ENCODE assay signal across 16 cellular contexts in genomic region chr17:80998388-80999223, GRCh38. TPM values are rescaled to one million over a fixed set of nuclear protein-coding genes. Genes with fewer than 3 reads are reported as not detected.
DNase-seq lines count a peak whose midpoint lies in the region; ATAC-seq, FAIRE-seq and TF ChIP-seq lines count a peak whose summit lies in the region.
"Had no signal": no experiment of that assay in that cellular context is flagged by ENCODE, and none has a peak within 500 bp of the region (broad histone marks: within the 10 kb centered on the region; RNA-seq: fewer than 3 reads in every experiment).

No MANE protein-coding gene starts in this region.

- TF ChIP-seq POLR2A in GM12891 (IDR thresholded peaks at IDR 0.05; ENCODE audit: low read depth, low read length), result no peak

- no peak for DNase-seq in CD4-positive, alpha-beta T cell
- DNase-seq in GM12891 (ENCODE audit: insufficient read length, low spot score) (peak; percentile 5), endothelial cell (ENCODE audit: low spot score) (no peak), AML-193 (lab: John Stamatoyannopoulos, UW) (no peak), GM23338 (ENCODE audit: low spot score) (no peak)
- no peak for DNase-seq in natural killer cell treated with Interleukin-12 subunit alpha and Interleukin-12 subunit beta and Interleukin-15 and Interleukin-18, amount 100 ng/mL, for 72 hours (ENCODE audit: low spot score)
- no peak for DNase-seq in NK-92 treated with Interleukin-12 subunit alpha and Interleukin-12 subunit beta, amount 100 ng/mL, for 24 hours (lab: John Stamatoyannopoulos, UW)
- DNase-seq: Calu3, HFFc6, NCI-H1436 treated with DMSO at 0.1 percent for 48 hours, NCI-H2081, NCI-H774, PC-9 had no signal

- H3K27ac ChIP-seq in CD4-positive, alpha-beta T cell (ENCODE audit: low read depth, low read length), result no peak overlapping the region
- no peak overlapping the region for H3K27ac ChIP-seq in GM23338 (ENCODE audit: low read depth)
- H3K27ac ChIP-seq: KMS-11, PC-9, SK-N-MC had no signal

- no peaks in the 10 kb centered on the region for H3K36me3 ChIP-seq in GM23338 (ENCODE audit: insufficient read depth)

- no peaks in the 10 kb centered on the region for H3K4me1 ChIP-seq in GM23338 (ENCODE audit: insufficient read depth)

- H3F3A ChIP-seq in GM23338 (replicated peaks; ENCODE audit: low read depth), result 0 out of 2 replicates have a peak, but pooled peaks cover 2% of the 10 kb centered on the region

- H2AFZ ChIP-seq in GM23338, result no peak overlapping the region
- H2AFZ ChIP-seq: PC-9 had no signal

- H3K9me3 Mint-ChIP-seq in CD4-positive, alpha-beta T cell, result no peaks in the 10 kb centered on the region
- no peaks in the 10 kb centered on the region for H3K9me3 Mint-ChIP-seq in endothelial cell (ENCODE audit: unreplicated experiment)
- no peaks in the 10 kb centered on the region for H3K9me3 Mint-ChIP-seq in natural killer cell treated with Interleukin-12 subunit alpha and Interleukin-12 subunit beta and Interleukin-15 and Interleukin-18, amount 100 ng/mL, for 72 hours
- H3K9me3 Mint-ChIP-seq in GM23338, result no peaks in the 10 kb centered on the region
- H3K9me3 Mint-ChIP-seq: HFFc6 had no signal

- H3K9me2 ChIP-seq in GM23338 (ENCODE audit: insufficient read depth), result no peaks in the 10 kb centered on the region

- no peak overlapping the region for H3K4me2 ChIP-seq in GM23338
- H3K4me2 ChIP-seq: KMS-11, PC-9 had no signal

- no peaks in the 10 kb centered on the region; the same call in 1 of the 2 replicates for H3K79me2 ChIP-seq in GM23338 (replicated peaks; ENCODE audit: insufficient read depth)

- no peak for ATAC-seq in CD4-positive, alpha-beta T cell (ENCODE audit: poor library complexity)
- peak; percentile 39 to 44 for ATAC-seq in natural killer cell treated with Interleukin-12 subunit alpha and Interleukin-12 subunit beta and Interleukin-15 and Interleukin-18, amount 100 ng/mL, for 72 hours
- no peak for ATAC-seq in GM23338

- H3K9me3 ChIP-seq in CD4-positive, alpha-beta T cell (ENCODE audit: control insufficient read depth, low read length), result no peaks in the 10 kb centered on the region

- intact Hi-C loops in CD4-positive, alpha-beta T cell (cut with DNase I, micrococcal nuclease), result loop anchor here in 1 of 2 experiments (10.0 kb wide), 1 partner anchor 486 kb away; no protein-coding TSS in a partner anchor

- no peak overlapping the region for H3K27ac Mint-ChIP-seq in CD4-positive, alpha-beta T cell
- H3K27ac Mint-ChIP-seq in endothelial cell (ENCODE audit: unreplicated experiment) (no peak overlapping the region), GM23338 (no peak overlapping the region)
- H3K27ac Mint-ChIP-seq in natural killer cell treated with Interleukin-12 subunit alpha and Interleukin-12 subunit beta and Interleukin-15 and Interleukin-18, amount 100 ng/mL, for 72 hours, result peak overlapping the region; percentile 63 to 71
- H3K27ac Mint-ChIP-seq: HFFc6 had no signal

- H3K27me3 Mint-ChIP-seq in CD4-positive, alpha-beta T cell, result peaks cover 16% of the 10 kb centered on the region
- H3K27me3 Mint-ChIP-seq in endothelial cell (ENCODE audit: unreplicated experiment), result peaks cover 20% of the 10 kb centered on the region
- H3K27me3 Mint-ChIP-seq in natural killer cell treated with Interleukin-12 subunit alpha and Interleukin-12 subunit beta and Interleukin-15 and Interleukin-18, amount 100 ng/mL, for 72 hours, result no peaks in the 10 kb centered on the region
- H3K27me3 Mint-ChIP-seq in GM23338 (ENCODE audit: insufficient read depth, low read depth, poor library complexity), result peaks cover 19% of the 10 kb centered on the region

- FAIRE-seq in GM12891 (lab: Jason Lieb, UNC), result no peak
- FAIRE-seq: H1 had no signal

- POLR2A ChIA-PET in CD4-positive, alpha-beta T cell (lab: Charles Lee), result interaction anchor here (0.7 kb wide), 1 partner anchor 20 kb away, joined by 3 read pairs; no protein-coding TSS in a partner anchor

- no peak overlapping the region for H3K4me3 ChIP-seq in GM23338
- H3K4me3 ChIP-seq: PC-9, SK-N-MC had no signal

- H3K4me1 Mint-ChIP-seq in CD4-positive, alpha-beta T cell (ENCODE audit: low read depth), result peaks cover 12% of the 10 kb centered on the region
- peaks cover 2% of the 10 kb centered on the region for H3K4me1 Mint-ChIP-seq in endothelial cell (ENCODE audit: unreplicated experiment)
- H3K4me1 Mint-ChIP-seq in natural killer cell treated with Interleukin-12 subunit alpha and Interleukin-12 subunit beta and Interleukin-15 and Interleukin-18, amount 100 ng/mL, for 72 hours (ENCODE audit: low read depth in 2 of 2), result peaks cover 10 to 20% of the 10 kb centered on the region in 2 donors
- H3K4me1 Mint-ChIP-seq in GM23338, result no peaks in the 10 kb centered on the region; the same call in 2 of the 3 replicates

- no peak for TF ChIP-seq CTCF in CD4-positive, alpha-beta T cell (IDR thresholded peaks at IDR 0.05)
- no peak for TF ChIP-seq CTCF in endothelial cell (IDR thresholded peaks at IDR 0.05; ENCODE audit: unreplicated experiment)
- TF ChIP-seq CTCF in GM23338 (conservative IDR thresholded peaks at IDR 0.05; ENCODE audit: low read depth in 2 of 2), result no peak

- H3K27me3 ChIP-seq in CD4-positive, alpha-beta T cell (ENCODE audit: control insufficient read depth, insufficient read depth, low read length), result peaks cover 5% of the 10 kb centered on the region
- peaks cover 11% of the 10 kb centered on the region for H3K27me3 ChIP-seq in GM23338 (ENCODE audit: insufficient read depth)

- H4K20me1 ChIP-seq in GM23338 (replicated peaks; ENCODE audit: insufficient read depth), result no peaks in the 10 kb centered on the region

- CTCF ChIA-PET in CD4-positive, alpha-beta T cell (lab: Charles Lee), result interaction anchor here (1.0 kb wide), 1 partner anchor 10 kb away, joined by 4 read pairs; no protein-coding TSS in a partner anchor

- peak overlapping the region; percentile 68 for H3K4me3 Mint-ChIP-seq in CD4-positive, alpha-beta T cell
- H3K4me3 Mint-ChIP-seq in endothelial cell (ENCODE audit: unreplicated experiment), result peak overlapping the region; percentile 11
- peak overlapping the region; percentile 77 for H3K4me3 Mint-ChIP-seq in natural killer cell treated with Interleukin-12 subunit alpha and Interleukin-12 subunit beta and Interleukin-15 and Interleukin-18, amount 100 ng/mL, for 72 hours
- no peak overlapping the region for H3K4me3 Mint-ChIP-seq in GM23338
- H3K4me3 Mint-ChIP-seq: HFFc6 had no signal

- H3K36me3 Mint-ChIP-seq in CD4-positive, alpha-beta T cell (ENCODE audit: low read depth), result peaks cover 21% of the 10 kb centered on the region
- H3K36me3 Mint-ChIP-seq in endothelial cell (ENCODE audit: low read depth, unreplicated experiment), result peaks cover 20% of the 10 kb centered on the region
- no peaks in the 10 kb centered on the region for H3K36me3 Mint-ChIP-seq in natural killer cell treated with Interleukin-12 subunit alpha and Interleukin-12 subunit beta and Interleukin-15 and Interleukin-18, amount 100 ng/mL, for 72 hours
- H3K36me3 Mint-ChIP-seq in GM23338 (ENCODE audit: low read depth), result peaks cover 8% of the 10 kb centered on the region; the same call in 1 of the 3 replicates

TF ChIP-seq in GM12891, 5 proteins besides CTCF, POLR2A, EP300 and RAD21:
- TF ChIP-seq TAF1 (IDR thresholded peaks at IDR 0.05; ENCODE audit: low read depth, low read length), result no peak
- TF ChIP-seq SPI1 (IDR thresholded peaks at IDR 0.05; ENCODE audit: low read depth, low read length), result no peak
- no peak for TF ChIP-seq POU2F2 (IDR thresholded peaks at IDR 0.05; ENCODE audit: low read depth, low read length)

TF ChIP-seq in GM23338, 12 proteins besides CTCF, POLR2A, EP300 and RAD21 (continues in another document):
- no peak for TF ChIP-seq ETS1 (IDR thresholded peaks at IDR 0.05)
- no peak for TF ChIP-seq CREB1 (CRISPR knock-in tag; IDR thresholded peaks at IDR 0.05; ENCODE audit: low read depth)
- TF ChIP-seq EZH2phosphoT487 (IDR thresholded peaks at IDR 0.05; ENCODE audit: unreplicated experiment), result no peak
- no peak for TF ChIP-seq ZNF114 (CRISPR knock-in tag; IDR thresholded peaks at IDR 0.05)
- TF ChIP-seq ZNF331 (CRISPR knock-in tag; IDR thresholded peaks at IDR 0.05; ENCODE audit: low read depth), result no peak
- TF ChIP-seq STAT1 (IDR thresholded peaks at IDR 0.05; ENCODE audit: unreplicated experiment), result no peak
- TF ChIP-seq POLR2AphosphoS5 (IDR thresholded peaks at IDR 0.05; ENCODE audit: low read depth), result no peak

RNA-seq across cellular contexts. Expression of gene CHMP6, which starts 7.0 kb away (rescaled TPM):
- 10 to 100 TPM; 11.5 to 13.3 TPM for total RNA-seq in CD4-positive, alpha-beta T cell
- 11.2 TPM for polyA plus RNA-seq in GM12891 (2012; ENCODE audit: low read depth, missing spikeins)
- total RNA-seq in endothelial cell (ENCODE audit: unreplicated experiment), result 34.3 TPM
- 10 to 100 TPM; 33.1 to 43.7 TPM for total RNA-seq in natural killer cell treated with Interleukin-12 subunit alpha and Interleukin-12 subunit beta and Interleukin-15 and Interleukin-18, amount 100 ng/mL, for 72 hours
- total RNA-seq in GM23338 (2014; rRNA removed; shearing (Covaris generic)), result 8.2 and 12.3 TPM in 2 replicates
- 13.2 and 14.0 TPM in 2 replicates for polyA plus RNA-seq in GM23338 (2016; fragmentation: Nextera tagmentation; extraction: Ambion mirVana)

RNA-seq across cellular contexts. Expression of gene BAIAP2, which starts 36.3 kb away (rescaled TPM):
- total RNA-seq in CD4-positive, alpha-beta T cell, result 1 to 10 TPM; 4.2 to 4.9 TPM
- 2.2 TPM for polyA plus RNA-seq in GM12891 (2012; ENCODE audit: low read depth, missing spikeins)
- 67.8 TPM for total RNA-seq in endothelial cell (ENCODE audit: unreplicated experiment)
- total RNA-seq in natural killer cell treated with Interleukin-12 subunit alpha and Interleukin-12 subunit beta and Interleukin-15 and Interleukin-18, amount 100 ng/mL, for 72 hours, result 1 to 10 TPM; 7.3 to 9.6 TPM
- total RNA-seq in GM23338 (2014; rRNA removed; shearing (Covaris generic)), result 16.7 and 22.7 TPM in 2 replicates
- 21.7 and 22.7 TPM in 2 replicates for polyA plus RNA-seq in GM23338 (2016; fragmentation: Nextera tagmentation; extraction: Ambion mirVana)

Comparison
In these comparisons a context has a peak if more than half of its experiments do, and no peak if none do; other contexts are left out.
1. ATAC-seq: peak in natural killer cell treated with Interleukin-12 subunit alpha and Interleukin-12 subunit beta and Interleukin-15 and Interleukin-18, amount 100 ng/mL, for 72 hours (2 of 2); none in CD4-positive, alpha-beta T cell (single experiment) and GM23338 (single experiment).
2. H3K27ac Mint-ChIP-seq: peak in natural killer cell treated with Interleukin-12 subunit alpha and Interleukin-12 subunit beta and Interleukin-15 and Interleukin-18, amount 100 ng/mL, for 72 hours (2 of 2); none in CD4-positive, alpha-beta T cell (single experiment), endothelial cell (single experiment) and GM23338 (single experiment).